ENCODE assay signal across 8 cellular contexts in the genomic region with DNA sequence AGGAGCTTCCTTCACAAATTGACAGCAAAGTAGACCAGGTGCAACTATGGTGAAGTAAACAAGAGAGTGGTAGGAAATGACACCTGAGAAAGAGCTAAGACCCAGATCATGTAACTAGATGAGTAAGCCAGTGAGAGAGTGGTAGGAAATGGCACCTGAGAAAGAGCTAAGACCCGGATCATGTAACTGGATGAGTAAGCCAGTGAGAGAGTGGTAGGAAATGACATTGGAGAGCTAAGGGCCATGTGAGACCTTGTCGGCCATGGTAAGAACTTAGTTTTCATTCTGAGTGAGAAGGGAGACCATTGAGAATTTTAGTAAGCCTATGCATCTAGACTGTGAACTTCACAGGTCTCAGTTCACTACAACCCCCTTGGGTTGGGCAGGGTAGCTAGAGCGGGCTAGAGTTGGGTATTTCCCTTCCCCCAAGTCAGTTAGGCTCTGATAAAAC. TPM values are rescaled to one million over a fixed set of nuclear protein-coding genes. Genes with fewer than 3 reads are reported as not detected.
DNase-seq lines count a peak whose midpoint lies in the region; ATAC-seq and TF ChIP-seq lines count a peak whose summit lies in the region.

No MANE protein-coding gene starts in this region.

- peak; percentile 98 for ATAC-seq in GM21515 (IDR thresholded peaks at IDR 0.05; ENCODE audit: unreplicated experiment)
- peak; percentile 97 for ATAC-seq in HG03575 (IDR thresholded peaks at IDR 0.05; ENCODE audit: extremely low read depth, insufficient number of reproducible peaks, low FRiP score, unreplicated experiment)
- ATAC-seq in activated CD8-positive, alpha-beta T cell treated with anti-CD3 and anti-CD28 coated beads for 36 hours, result peak; percentile 95
- peak; percentile 68 to 74 (median 74) for ATAC-seq in natural killer cell
- ATAC-seq in left colon, result no peak

- intact Hi-C loops in activated CD8-positive, alpha-beta T cell treated with anti-CD3 and anti-CD28 coated beads for 36 hours (cut with micrococcal nuclease), result loop anchor here (5.0 kb wide), 1 partner anchor 54 kb away; a partner anchor contains a TSS
- intact Hi-C loops in natural killer cell (cut with micrococcal nuclease) (loop anchor here (10.0 kb wide), 1 partner anchor 134 kb away; no protein-coding TSS in a partner anchor), left colon (cut with DNase I, micrococcal nuclease) (no loop called here)

- CTCF ChIA-PET in GM10248 (lab: Yijun Ruan, JAX), result interaction anchor here (1.0 to 5.1 kb wide), 5 partner anchors 10 to 147 kb away, joined by 3 to 18 read pairs (median 5); a partner anchor contains a TSS
- CTCF ChIA-PET in activated CD8-positive, alpha-beta T cell treated with anti-CD3 and anti-CD28 coated beads for 36 hours (lab: Charles Lee), result interaction anchor here (0.6 to 1.5 kb wide), 7 partner anchors 12 to 55 kb away, joined by 3 to 8 read pairs (median 3); a partner anchor contains a TSS

- H3K27me3 Mint-ChIP-seq in activated CD8-positive, alpha-beta T cell treated with anti-CD3 and anti-CD28 coated beads for 36 hours, result no peaks in the 10 kb centered on the region
- peaks cover 0 to 11% of the 10 kb centered on the region in 2 donors for H3K27me3 Mint-ChIP-seq in natural killer cell (ENCODE audit: low read depth in 2 of 2)

- peak overlapping the region; percentile 96 for H3K27ac Mint-ChIP-seq in activated CD8-positive, alpha-beta T cell treated with anti-CD3 and anti-CD28 coated beads for 36 hours
- no peak overlapping the region for H3K27ac Mint-ChIP-seq in natural killer cell

- H3K4me3 Mint-ChIP-seq in activated CD8-positive, alpha-beta T cell treated with anti-CD3 and anti-CD28 coated beads for 36 hours, result peak overlapping the region; percentile 73
- H3K4me3 Mint-ChIP-seq in natural killer cell, result no peak overlapping the region

- H3K9me3 Mint-ChIP-seq in activated CD8-positive, alpha-beta T cell treated with anti-CD3 and anti-CD28 coated beads for 36 hours, result no peaks in the 10 kb centered on the region
- H3K9me3 Mint-ChIP-seq in natural killer cell, result no peaks in the 10 kb centered on the region

- POLR2A ChIA-PET in GM10248 (lab: Yijun Ruan, JAX), result interaction anchor here (0.9 to 1.2 kb wide), 3 partner anchors 43 to 56 kb away, joined by 4 to 8 read pairs (median 5); a partner anchor contains a TSS
- POLR2A ChIA-PET in activated CD8-positive, alpha-beta T cell treated with anti-CD3 and anti-CD28 coated beads for 36 hours (lab: Charles Lee), result interaction anchor here (0.7 to 3.8 kb wide), 18 partner anchors 9 to 168 kb away, joined by 3 to 14 read pairs (median 5); a partner anchor contains a TSS

- peaks cover 9% of the 10 kb centered on the region for H3K36me3 Mint-ChIP-seq in activated CD8-positive, alpha-beta T cell treated with anti-CD3 and anti-CD28 coated beads for 36 hours (ENCODE audit: low read depth)
- H3K36me3 Mint-ChIP-seq in natural killer cell, result no peaks in the 10 kb centered on the region

- peaks cover 47% of the 10 kb centered on the region for H3K4me1 Mint-ChIP-seq in activated CD8-positive, alpha-beta T cell treated with anti-CD3 and anti-CD28 coated beads for 36 hours (ENCODE audit: low read depth)
- peaks cover 11 to 15% of the 10 kb centered on the region in 2 donors for H3K4me1 Mint-ChIP-seq in natural killer cell

- no peak for TF ChIP-seq CTCF in GM10248 (IDR thresholded peaks at IDR 0.05; ENCODE audit: control extremely low read depth, extremely low read depth, low read depth, missing control alignments)
- TF ChIP-seq CTCF in activated CD8-positive, alpha-beta T cell treated with anti-CD3 and anti-CD28 coated beads for 36 hours (IDR thresholded peaks at IDR 0.05), result no peak
- no peak for TF ChIP-seq CTCF in natural killer cell (IDR thresholded peaks at IDR 0.05)

- DNase-seq in GM10248 (ENCODE audit: extremely low spot score) (peak; percentile 65), natural killer cell (no peak), NCI-H446 treated with DMSO at 0.1 percent for 48 hours (lab: John Stamatoyannopoulos, UW) (no peak), hepatic stellate cell (ENCODE audit: low spot score) (no peak), left colon (no peak)
- DNase-seq in activated CD8-positive, alpha-beta T cell treated with anti-CD3 and anti-CD28 coated beads for 36 hours, result peak; percentile 67

RNA-seq across cellular contexts. Expression of a gene that starts 5.4 kb away (rescaled TPM):
- 10 to 100 TPM in 1 of 2 experiments, 1 to 10 TPM in 1; 9.6 to 11.4 TPM for total RNA-seq in activated CD8-positive, alpha-beta T cell treated with anti-CD3 and anti-CD28 coated beads for 36 hours
- total RNA-seq in natural killer cell (10 to 100 TPM; 41.4 to 60.6 (median 52.7) TPM), left colon (10 to 100 TPM in 1 of 2 donors, 1 to 10 TPM in 1; 8.8 to 10.1 TPM)

RNA-seq across cellular contexts. Expression of a gene that starts 43.2 kb away (rescaled TPM):
- 10 to 100 TPM; 45.8 to 49.4 TPM for total RNA-seq in activated CD8-positive, alpha-beta T cell treated with anti-CD3 and anti-CD28 coated beads for 36 hours
- total RNA-seq in natural killer cell (10 to 100 TPM; 18.4 to 19.1 (median 19.0) TPM), left colon (10 to 100 TPM; 15.9 to 20.1 TPM)

RNA-seq across cellular contexts. Expression of a gene that starts 55.5 kb away (rescaled TPM):
- total RNA-seq in activated CD8-positive, alpha-beta T cell treated with anti-CD3 and anti-CD28 coated beads for 36 hours, result 100 to 1,000 TPM; 176 to 197 TPM
- total RNA-seq in natural killer cell (100 to 1,000 TPM; 119 to 132 (median 124) TPM), left colon (10 to 100 TPM; 87.2 to 99.6 TPM)

Comparison
In these comparisons a context has a peak if more than half of its experiments do, and no peak if none do; other contexts are left out.
1. DNase-seq: peak in GM10248 (single experiment) and activated CD8-positive, alpha-beta T cell treated with anti-CD3 and anti-CD28 coated beads for 36 hours (single experiment); none in natural killer cell (single experiment), NCI-H446 treated with DMSO at 0.1 percent for 48 hours (single experiment), hepatic stellate cell (single experiment) and left colon (0 of 2).
2. intact Hi-C loops: an anchor here in activated CD8-positive, alpha-beta T cell treated with anti-CD3 and anti-CD28 coated beads for 36 hours (5.0 kb wide) and natural killer cell (10.0 kb wide); none called in left colon.